Comparison of ENCODE assay signal across 12 cellular contexts in genomic region chr7:41005381-41005901, GRCh38.
DNase-seq lines count a peak whose midpoint lies in the region; ATAC-seq and TF ChIP-seq lines count a peak whose summit lies in the region.
"Had no signal": no experiment of that assay in that cellular context is flagged by ENCODE, and none has a peak within 500 bp of the region (broad histone marks: within the 10 kb centered on the region; RNA-seq: fewer than 3 reads in every experiment).

No MANE protein-coding gene starts in this region.

- peak overlapping the region; percentile 20 for H4K8ac ChIP-seq in mesenchymal stem cell (ENCODE audit: low read length)

- peaks cover 4% of the 10 kb centered on the region for H3K4me1 ChIP-seq in mesenchymal stem cell (ENCODE audit: control insufficient read depth, insufficient read depth, low read depth, low read length)

- no peak overlapping the region for H3K27ac ChIP-seq in mesenchymal stem cell (ENCODE audit: low read length, poor library complexity, severe bottlenecking)
- H3K27ac ChIP-seq in CD4-positive, alpha-beta T cell (ENCODE audit: low read depth, low read length): no peak overlapping the region
- H3K27ac ChIP-seq: dorsolateral prefrontal cortex had no signal

- H3K4ac ChIP-seq in mesenchymal stem cell (ENCODE audit: low read depth in 1 of 2, low read length in 2 of 2): no peak overlapping the region

- H3K14ac ChIP-seq in mesenchymal stem cell (ENCODE audit: low read length in 2 of 2): no peak overlapping the region

- DNase-seq in AG20443 (ENCODE audit: low spot score) (peak; percentile 70), LoVo (ENCODE audit: low spot score) (peak; percentile 67), dermis blood vessel endothelial cell (peak; percentile 7), mesenchymal stem cell (peak; percentile 92), T-cell (no peak)
- no peak for DNase-seq in stimulated activated CD4-positive, alpha-beta T cell treated with anti-CD3 and anti-CD28 coated beads, Interleukin-4, amount 100 ng/mL, for 4 hours
- DNase-seq in effector CD8-positive, alpha-beta T cell (lab: John Stamatoyannopoulos, UW): no peak
- DNase-seq in CD4-positive, alpha-beta T cell: no peak
- DNase-seq: activated CD4-positive, alpha-beta memory T cell treated with anti-CD3 and anti-CD28 coated beads, Interleukin-2, amount 10 ng/mL, durations not matched to agents 7 days and 5 days; dorsolateral prefrontal cortex; NCI-H1436 had no signal

- no peak overlapping the region for H3K4me3 Mint-ChIP-seq in T-cell
- H3K4me3 Mint-ChIP-seq in CD4-positive, alpha-beta T cell: no peak overlapping the region
- H3K4me3 Mint-ChIP-seq: activated CD4-positive, alpha-beta memory T cell treated with anti-CD3 and anti-CD28 coated beads, Interleukin-2, amount 10 ng/mL, durations not matched to agents 7 days and 5 days; type B pancreatic cell had no signal

- no peak overlapping the region for H3K23ac ChIP-seq in mesenchymal stem cell (ENCODE audit: low read length in 2 of 2)

- CTCF ChIA-PET in T-cell (lab: Charles Lee): no interaction called here
- CTCF ChIA-PET in CD4-positive, alpha-beta T cell (lab: Charles Lee): no interaction called here

- H3K79me1 ChIP-seq in mesenchymal stem cell (replicated peaks; ENCODE audit: low read length, poor library complexity, severe bottlenecking): no peaks in the 10 kb centered on the region

- intact Hi-C loops in CD4-positive, alpha-beta T cell (cut with DNase I, micrococcal nuclease): no loop called here

- no peak overlapping the region for H2BK120ac ChIP-seq in mesenchymal stem cell (ENCODE audit: low read depth, low read length)

- no peak overlapping the region for H2BK5ac ChIP-seq in mesenchymal stem cell (ENCODE audit: low read depth, low read length, poor library complexity, severe bottlenecking)

- WGBS in mesenchymal stem cell: 16% methylated on average over 2 of the region's 2 CpGs

- H2BK12ac ChIP-seq in mesenchymal stem cell (ENCODE audit: low read length in 2 of 2): peak overlapping the region; percentile 15 to 65

- peaks cover 0 to 11% (median 4%) of the 10 kb centered on the region in 3 donors for H3K9me3 Mint-ChIP-seq in T-cell
- peaks cover 9% of the 10 kb centered on the region for H3K9me3 Mint-ChIP-seq in CD4-positive, alpha-beta T cell
- H3K9me3 Mint-ChIP-seq: type B pancreatic cell had no signal

- H3K18ac ChIP-seq in mesenchymal stem cell (ENCODE audit: low read depth in 1 of 2, low read length in 2 of 2): peak overlapping the region in 1 of 2 experiments; percentile 28

- no peak overlapping the region for H2BK15ac ChIP-seq in mesenchymal stem cell (ENCODE audit: low read depth, poor library complexity, severe bottlenecking)

- POLR2A ChIA-PET in T-cell (lab: Charles Lee): no interaction called here
- POLR2A ChIA-PET in CD4-positive, alpha-beta T cell (lab: Charles Lee): no interaction called here

- H3K36me3 ChIP-seq in mesenchymal stem cell (ENCODE audit: control insufficient read depth in 1 of 2, insufficient read depth in 2 of 2, low read depth in 1 of 2, low read length in 2 of 2): no peaks in the 10 kb centered on the region

- H3K27ac Mint-ChIP-seq in T-cell: no peak overlapping the region
- H3K27ac Mint-ChIP-seq in CD4-positive, alpha-beta T cell: no peak overlapping the region
- H3K27ac Mint-ChIP-seq: activated CD4-positive, alpha-beta memory T cell treated with anti-CD3 and anti-CD28 coated beads, Interleukin-2, amount 10 ng/mL, durations not matched to agents 7 days and 5 days; type B pancreatic cell had no signal

- peak overlapping the region; percentile 42 for H3K9ac ChIP-seq in mesenchymal stem cell (ENCODE audit: low read length)

- H3K27me3 ChIP-seq in mesenchymal stem cell (ENCODE audit: control insufficient read depth in 1 of 2, insufficient read depth in 1 of 2, low read length in 2 of 2): no peaks in the 10 kb centered on the region
- H3K27me3 ChIP-seq in CD4-positive, alpha-beta T cell (ENCODE audit: control insufficient read depth, insufficient read depth, low read length): no peaks in the 10 kb centered on the region
- H3K27me3 ChIP-seq: dorsolateral prefrontal cortex had no signal

- no peak overlapping the region for H3K4me2 ChIP-seq in mesenchymal stem cell (ENCODE audit: low read length, poor library complexity, severe bottlenecking)

- no peaks in the 10 kb centered on the region for H3K4me1 Mint-ChIP-seq in T-cell
- no peaks in the 10 kb centered on the region for H3K4me1 Mint-ChIP-seq in CD4-positive, alpha-beta T cell (ENCODE audit: low read depth)
- H3K4me1 Mint-ChIP-seq: activated CD4-positive, alpha-beta memory T cell treated with anti-CD3 and anti-CD28 coated beads, Interleukin-2, amount 10 ng/mL, durations not matched to agents 7 days and 5 days had no signal

- peak overlapping the region; percentile 21 for H2AK5ac ChIP-seq in mesenchymal stem cell (ENCODE audit: low read length, severe bottlenecking)

- no peak overlapping the region for H4K91ac ChIP-seq in mesenchymal stem cell (ENCODE audit: low read length)

- no peak overlapping the region for H3K4me3 ChIP-seq in mesenchymal stem cell (ENCODE audit: insufficient read depth in 1 of 2, low read depth in 1 of 2, low read length in 2 of 2)
- H3K4me3 ChIP-seq: dorsolateral prefrontal cortex had no signal

- H3K9me3 ChIP-seq in mesenchymal stem cell (ENCODE audit: control insufficient read depth, low read length): peaks cover 4% of the 10 kb centered on the region
- H3K9me3 ChIP-seq in CD4-positive, alpha-beta T cell (ENCODE audit: control insufficient read depth, low read length): no peaks in the 10 kb centered on the region

- TF ChIP-seq CTCF in CD4-positive, alpha-beta T cell (IDR thresholded peaks at IDR 0.05): no peak

- no peak overlapping the region for H2AFZ ChIP-seq in mesenchymal stem cell (ENCODE audit: low read depth, low read length)

- no peaks in the 10 kb centered on the region for H3K36me3 Mint-ChIP-seq in T-cell
- no peaks in the 10 kb centered on the region for H3K36me3 Mint-ChIP-seq in CD4-positive, alpha-beta T cell (ENCODE audit: low read depth)

- no peaks in the 10 kb centered on the region for H3K27me3 Mint-ChIP-seq in T-cell
- H3K27me3 Mint-ChIP-seq in CD4-positive, alpha-beta T cell: no peaks in the 10 kb centered on the region
- H3K27me3 Mint-ChIP-seq: activated CD4-positive, alpha-beta memory T cell treated with anti-CD3 and anti-CD28 coated beads, Interleukin-2, amount 10 ng/mL, durations not matched to agents 7 days and 5 days; type B pancreatic cell had no signal

- no peak for ATAC-seq in T-cell (replicated peaks in 1 of 4)
- no peak for ATAC-seq in CD4-positive, alpha-beta T cell (ENCODE audit: poor library complexity)

Comparison
In these comparisons a context has a peak if more than half of its experiments do, and no peak if none do; other contexts are left out.
1. DNase-seq: peak in AG20443 (single experiment), LoVo (single experiment), dermis blood vessel endothelial cell (single experiment) and mesenchymal stem cell (single experiment); none in T-cell (0 of 34), stimulated activated CD4-positive, alpha-beta T cell treated with anti-CD3 and anti-CD28 coated beads, Interleukin-4, amount 100 ng/mL, for 4 hours (0 of 2), effector CD8-positive, alpha-beta T cell (single experiment) and CD4-positive, alpha-beta T cell (0 of 10).